ENCODE assay signal across 1 cellular context in the genomic region with DNA sequence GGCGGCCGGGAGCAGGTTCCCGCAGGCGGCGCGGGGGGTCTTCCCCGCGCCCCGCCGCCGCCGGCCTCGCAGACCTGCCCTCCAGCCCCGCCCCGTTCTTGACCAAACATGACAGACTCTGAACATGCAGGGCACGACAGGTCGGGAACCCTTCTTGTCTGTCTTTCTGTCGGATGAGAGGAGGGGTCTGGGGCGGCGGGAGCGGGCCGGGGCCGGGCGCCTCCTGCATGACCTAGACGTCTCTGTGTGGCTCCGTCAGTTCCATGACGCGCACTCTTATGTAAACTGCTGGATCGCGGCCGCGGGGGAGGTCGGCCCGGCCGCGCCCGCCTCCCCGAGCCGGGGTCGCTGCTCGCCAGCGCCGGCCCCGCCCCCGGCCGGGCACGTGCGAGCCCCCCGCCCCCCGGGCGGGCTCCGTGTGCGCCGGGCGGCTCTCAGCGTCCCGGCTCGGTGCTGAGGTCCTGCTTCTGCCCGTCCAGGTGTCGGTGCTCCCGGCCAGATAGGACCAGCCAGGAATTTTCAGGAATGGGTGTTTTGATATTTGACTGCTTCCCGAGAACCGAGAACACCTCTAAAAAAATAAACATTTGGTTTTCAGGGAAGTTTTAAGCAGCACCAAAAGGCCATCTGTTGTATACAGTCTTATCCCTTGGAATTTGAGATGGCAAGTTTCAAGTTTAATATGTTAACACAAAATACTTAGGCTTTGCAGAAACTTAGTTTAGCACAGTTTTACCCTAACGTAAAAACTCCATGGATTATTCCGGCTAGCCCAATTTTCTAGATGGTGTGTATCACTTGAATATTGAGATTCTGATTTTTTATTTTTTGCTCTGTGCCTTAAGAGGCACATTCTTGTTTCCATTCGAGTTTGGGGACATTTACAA.
TF ChIP-seq lines count a peak whose summit lies in the region.

No MANE protein-coding gene starts in this region.

TF ChIP-seq in HepG2, 621 proteins besides CTCF, POLR2A, EP300 and RAD21 (continued from another document and continues in another):
- TF ChIP-seq, protein P1, sequence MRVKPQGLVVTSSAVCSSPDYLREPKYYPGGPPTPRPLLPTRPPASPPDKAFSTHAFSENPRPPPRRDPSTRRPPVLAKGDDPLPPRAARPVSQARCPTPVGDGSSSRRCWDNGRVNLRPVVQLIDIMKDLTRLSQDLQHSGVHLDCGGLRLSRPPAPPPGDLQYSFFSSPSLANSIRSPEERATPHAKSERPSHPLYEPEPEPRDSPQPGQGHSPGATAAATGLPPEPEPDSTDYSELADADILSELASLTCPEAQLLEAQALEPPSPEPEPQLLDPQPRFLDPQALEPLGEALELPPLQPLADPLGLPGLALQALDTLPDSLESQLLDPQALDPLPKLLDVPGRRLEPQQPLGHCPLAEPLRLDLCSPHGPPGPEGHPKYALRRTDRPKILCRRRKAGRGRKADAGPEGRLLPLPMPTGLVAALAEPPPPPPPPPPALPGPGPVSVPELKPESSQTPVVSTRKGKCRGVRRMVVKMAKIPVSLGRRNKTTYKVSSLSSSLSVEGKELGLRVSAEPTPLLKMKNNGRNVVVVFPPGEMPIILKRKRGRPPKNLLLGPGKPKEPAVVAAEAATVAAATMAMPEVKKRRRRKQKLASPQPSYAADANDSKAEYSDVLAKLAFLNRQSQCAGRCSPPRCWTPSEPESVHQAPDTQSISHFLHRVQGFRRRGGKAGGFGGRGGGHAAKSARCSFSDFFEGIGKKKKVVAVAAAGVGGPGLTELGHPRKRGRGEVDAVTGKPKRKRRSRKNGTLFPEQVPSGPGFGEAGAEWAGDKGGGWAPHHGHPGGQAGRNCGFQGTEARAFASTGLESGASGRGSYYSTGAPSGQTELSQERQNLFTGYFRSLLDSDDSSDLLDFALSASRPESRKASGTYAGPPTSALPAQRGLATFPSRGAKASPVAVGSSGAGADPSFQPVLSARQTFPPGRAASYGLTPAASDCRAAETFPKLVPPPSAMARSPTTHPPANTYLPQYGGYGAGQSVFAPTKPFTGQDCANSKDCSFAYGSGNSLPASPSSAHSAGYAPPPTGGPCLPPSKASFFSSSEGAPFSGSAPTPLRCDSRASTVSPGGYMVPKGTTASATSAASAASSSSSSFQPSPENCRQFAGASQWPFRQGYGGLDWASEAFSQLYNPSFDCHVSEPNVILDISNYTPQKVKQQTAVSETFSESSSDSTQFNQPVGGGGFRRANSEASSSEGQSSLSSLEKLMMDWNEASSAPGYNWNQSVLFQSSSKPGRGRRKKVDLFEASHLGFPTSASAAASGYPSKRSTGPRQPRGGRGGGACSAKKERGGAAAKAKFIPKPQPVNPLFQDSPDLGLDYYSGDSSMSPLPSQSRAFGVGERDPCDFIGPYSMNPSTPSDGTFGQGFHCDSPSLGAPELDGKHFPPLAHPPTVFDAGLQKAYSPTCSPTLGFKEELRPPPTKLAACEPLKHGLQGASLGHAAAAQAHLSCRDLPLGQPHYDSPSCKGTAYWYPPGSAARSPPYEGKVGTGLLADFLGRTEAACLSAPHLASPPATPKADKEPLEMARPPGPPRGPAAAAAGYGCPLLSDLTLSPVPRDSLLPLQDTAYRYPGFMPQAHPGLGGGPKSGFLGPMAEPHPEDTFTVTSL (CRISPR knock-in tag; IDR thresholded peaks at IDR 0.05; ENCODE audit: borderline replicate concordance): no peak; the same call in 1 of the 2 replicates
- TF ChIP-seq ZMYM2 (CRISPR knock-in tag; IDR thresholded peaks at IDR 0.05) (no peak), ZNF547 (CRISPR knock-in tag; IDR thresholded peaks at IDR 0.05) (no peak), ZNF792 (CRISPR knock-in tag; IDR thresholded peaks at IDR 0.05) (no peak), KDM5A (IDR thresholded peaks at IDR 0.05; ENCODE audit: borderline replicate concordance, low read length) (no peak; the same call in 1 of the 2 replicates), ZNF10 (CRISPR knock-in tag; IDR thresholded peaks at IDR 0.05; ENCODE audit: borderline replicate concordance, low read depth) (no peak), TGIF2 (CRISPR knock-in tag; IDR thresholded peaks at IDR 0.05) (no peak), USF2 (IDR thresholded peaks at IDR 0.05; ENCODE audit: low read depth, low read length) (no peak), USF2 (CRISPR knock-in tag; IDR thresholded peaks at IDR 0.05; ENCODE audit: borderline replicate concordance) (no peak), ZNF749 (CRISPR knock-in tag; IDR thresholded peaks at IDR 0.05; ENCODE audit: borderline replicate concordance) (peak; percentile 22; the same call in 1 of the 2 replicates), AGO2 (optimal IDR thresholded peaks at IDR 0.05; ENCODE audit: low read depth, low read length) (peak; percentile 99), ZNF775 (CRISPR knock-in tag; IDR thresholded peaks at IDR 0.05; ENCODE audit: borderline replicate concordance) (no peak), ZSCAN5A (CRISPR knock-in tag; IDR thresholded peaks at IDR 0.05; ENCODE audit: borderline replicate concordance) (no peak), TFDP2 (CRISPR knock-in tag; IDR thresholded peaks at IDR 0.05) (no peak), ATF1 (CRISPR knock-in tag; IDR thresholded peaks at IDR 0.05) (no peak), FOXP1 (IDR thresholded peaks at IDR 0.05) (no peak), FOXP1 (CRISPR knock-in tag; IDR thresholded peaks at IDR 0.05) (no peak), ZNF441 (CRISPR knock-in tag; IDR thresholded peaks at IDR 0.05; ENCODE audit: borderline replicate concordance) (peak; percentile 47; the same call in 1 of the 2 replicates), KLF9 (CRISPR knock-in tag; IDR thresholded peaks at IDR 0.05; ENCODE audit: low read depth) (no peak), ZSCAN31 (CRISPR knock-in tag; IDR thresholded peaks at IDR 0.05; ENCODE audit: low read depth) (no peak; the same call in 1 of the 2 replicates), RCOR2 (CRISPR knock-in tag; IDR thresholded peaks at IDR 0.05) (no peak), KDM2A (CRISPR knock-in tag; IDR thresholded peaks at IDR 0.05; ENCODE audit: borderline replicate concordance, low read depth) (no peak), RORA (CRISPR knock-in tag; IDR thresholded peaks at IDR 0.05) (no peak), MXD4 (CRISPR knock-in tag; IDR thresholded peaks at IDR 0.05) (no peak), HES4 (CRISPR knock-in tag; IDR thresholded peaks at IDR 0.05; ENCODE audit: borderline replicate concordance) (peak; percentile 35; the same call in 1 of the 2 replicates), JUND (CRISPR knock-in tag; IDR thresholded peaks at IDR 0.05) (no peak), FOXM1 (CRISPR knock-in tag; IDR thresholded peaks at IDR 0.05) (no peak), ARNT (IDR thresholded peaks at IDR 0.05) (no peak), ZNF407 (CRISPR knock-in tag; IDR thresholded peaks at IDR 0.05; ENCODE audit: not compliant biosample characterization) (no peak), ZNF616 (CRISPR knock-in tag; IDR thresholded peaks at IDR 0.05; ENCODE audit: low read depth) (no peak), HNF4A (CRISPR knock-in tag; IDR thresholded peaks at IDR 0.05) (no peak), RBFOX2 (IDR thresholded peaks at IDR 0.05; ENCODE audit: low read depth, low read length) (no peak; the same call in 1 of the 2 replicates)
- TF ChIP-seq, protein P2, sequence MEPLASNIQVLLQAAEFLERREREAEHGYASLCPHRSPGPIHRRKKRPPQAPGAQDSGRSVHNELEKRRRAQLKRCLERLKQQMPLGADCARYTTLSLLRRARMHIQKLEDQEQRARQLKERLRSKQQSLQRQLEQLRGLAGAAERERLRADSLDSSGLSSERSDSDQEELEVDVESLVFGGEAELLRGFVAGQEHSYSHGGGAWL (CRISPR knock-in tag; IDR thresholded peaks at IDR 0.05): no peak
- TF ChIP-seq, protein P3, sequence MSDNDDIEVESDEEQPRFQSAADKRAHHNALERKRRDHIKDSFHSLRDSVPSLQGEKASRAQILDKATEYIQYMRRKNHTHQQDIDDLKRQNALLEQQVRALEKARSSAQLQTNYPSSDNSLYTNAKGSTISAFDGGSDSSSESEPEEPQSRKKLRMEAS (IDR thresholded peaks at IDR 0.05): peak; percentile 76; the same call in 1 of the 2 replicates
- TF ChIP-seq, protein P4, sequence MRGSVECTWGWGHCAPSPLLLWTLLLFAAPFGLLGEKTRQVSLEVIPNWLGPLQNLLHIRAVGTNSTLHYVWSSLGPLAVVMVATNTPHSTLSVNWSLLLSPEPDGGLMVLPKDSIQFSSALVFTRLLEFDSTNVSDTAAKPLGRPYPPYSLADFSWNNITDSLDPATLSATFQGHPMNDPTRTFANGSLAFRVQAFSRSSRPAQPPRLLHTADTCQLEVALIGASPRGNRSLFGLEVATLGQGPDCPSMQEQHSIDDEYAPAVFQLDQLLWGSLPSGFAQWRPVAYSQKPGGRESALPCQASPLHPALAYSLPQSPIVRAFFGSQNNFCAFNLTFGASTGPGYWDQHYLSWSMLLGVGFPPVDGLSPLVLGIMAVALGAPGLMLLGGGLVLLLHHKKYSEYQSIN (CRISPR knock-in tag; IDR thresholded peaks at IDR 0.05; ENCODE audit: borderline replicate concordance): no peak
